Comparison of ENCODE assay signal across 22 cellular contexts in the genomic region with DNA sequence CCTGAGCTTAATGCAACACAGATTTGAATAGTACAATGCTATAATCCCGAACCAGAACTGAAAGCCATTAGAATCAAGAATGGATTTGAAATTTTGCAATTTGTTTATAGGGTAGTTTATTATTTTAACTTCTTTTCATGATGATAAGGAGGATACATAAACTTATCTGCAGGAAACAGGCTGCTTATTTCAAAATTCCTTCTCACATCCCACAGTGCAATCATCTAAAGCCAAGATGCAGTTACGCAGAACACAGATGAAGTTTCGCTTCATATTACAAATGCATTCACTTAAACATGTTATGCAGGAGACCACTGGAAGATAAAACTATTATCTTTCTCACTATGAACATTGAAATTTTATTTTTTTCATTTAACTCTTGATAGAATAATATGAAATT.
"Had no signal": no experiment of that assay in that cellular context is flagged by ENCODE, and none has a peak within 500 bp of the region (broad histone marks: within the 10 kb centered on the region; RNA-seq: fewer than 3 reads in every experiment).

No MANE protein-coding gene starts in this region.

- H3K4me1 Mint-ChIP-seq: naive thymus-derived CD4-positive, alpha-beta T cell; nephron progenitor cell had no signal

- H3K27ac Mint-ChIP-seq: naive thymus-derived CD4-positive, alpha-beta T cell; nephron progenitor cell had no signal

- H3K36me3 ChIP-seq: esophagus squamous epithelium, stomach, thoracic aorta, transverse colon had no signal

- H3K4me3 Mint-ChIP-seq: naive thymus-derived CD4-positive, alpha-beta T cell; nephron progenitor cell had no signal

- H3K4me1 ChIP-seq: psoas muscle, stomach, transverse colon had no signal

- H3K4me3 ChIP-seq: coronary artery, dorsolateral prefrontal cortex, esophagus squamous epithelium, lung, psoas muscle, stomach, thoracic aorta, transverse colon had no signal

- H3K27me3 Mint-ChIP-seq: naive thymus-derived CD4-positive, alpha-beta T cell had no signal

- DNase-seq: dorsolateral prefrontal cortex; effector CD8-positive, alpha-beta T cell; esophagus squamous epithelium; foreskin melanocyte; head of caudate nucleus; hippocampal formation; left colon; left ventricle myocardium superior; mesendoderm; naive thymus-derived CD4-positive, alpha-beta T cell; nephron progenitor cell; psoas muscle; stimulated activated CD4-positive, alpha-beta T cell treated with anti-CD3 and anti-CD28 coated beads, Interleukin-2, amount 100 ng/mL, for 24 hours; stimulated activated naive CD4-positive, alpha-beta T cell; stomach; substantia nigra; transverse colon had no signal

- H3K27ac ChIP-seq: coronary artery, dorsolateral prefrontal cortex, epithelial cell of prostate, esophagus squamous epithelium, psoas muscle, stomach, thoracic aorta, transverse colon had no signal

- H3K27me3 ChIP-seq: dorsolateral prefrontal cortex, esophagus squamous epithelium, stomach, transverse colon had no signal

- H3K9me3 ChIP-seq: esophagus squamous epithelium, psoas muscle, thoracic aorta, transverse colon had no signal

- H3K36me3 Mint-ChIP-seq: naive thymus-derived CD4-positive, alpha-beta T cell had no signal

- ATAC-seq: left colon; left ventricle myocardium superior; naive thymus-derived CD4-positive, alpha-beta T cell; psoas muscle; sciatic nerve had no signal
